In the genomic region with DNA sequence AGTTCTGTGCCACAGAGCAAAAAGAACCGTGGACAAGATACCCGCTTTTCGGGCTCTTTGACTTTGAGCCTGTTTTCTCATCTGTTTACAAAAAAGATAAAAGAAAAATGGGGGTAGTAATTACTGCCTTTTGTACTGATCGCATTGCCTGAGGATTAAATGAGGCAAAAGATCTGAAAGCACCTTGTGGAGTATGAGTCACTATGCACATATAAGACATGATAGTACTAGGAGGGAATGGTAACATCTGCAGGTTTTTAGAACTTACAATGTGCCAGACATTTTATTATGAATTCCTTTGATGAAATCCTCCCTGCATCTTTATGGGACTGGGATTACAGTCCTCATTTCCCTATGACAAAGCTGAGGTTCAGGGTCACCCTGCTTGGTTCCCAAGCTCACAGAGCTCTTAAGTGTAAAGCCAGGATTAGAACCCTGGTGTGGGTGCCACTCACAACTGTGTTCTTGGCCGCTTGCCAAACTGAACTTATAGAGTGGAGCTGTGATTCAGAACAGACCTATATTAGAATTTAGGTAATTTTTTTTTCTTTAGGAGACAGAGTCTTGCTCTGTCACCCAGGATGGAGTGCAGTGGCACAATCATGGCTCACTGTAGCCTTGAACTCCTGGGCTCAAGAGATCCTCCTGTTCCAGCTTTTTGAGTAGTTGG, we compare ENCODE assay signal across 8 cellular contexts.
A peak's percentile ranks its signal among the peaks of the same experiment; 100 is the strongest.
DNase-seq lines count a peak whose midpoint lies in the region; ATAC-seq lines count a peak whose summit lies in the region.

No MANE protein-coding gene starts in this region.

- H3K9me3 ChIP-seq in SK-N-MC (ENCODE audit: low read depth, low read length): no peaks in the 10 kb centered on the region

- no peak for ATAC-seq in HG03045 (IDR thresholded peaks at IDR 0.05; ENCODE audit: unreplicated experiment)
- ATAC-seq in HG02973 (IDR thresholded peaks at IDR 0.05; ENCODE audit: unreplicated experiment): no peak

- no peak overlapping the region for H3K9ac ChIP-seq in SK-N-MC (ENCODE audit: insufficient read length)

- peak overlapping the region; percentile 64 for H3K27ac ChIP-seq in SK-N-MC
- peak overlapping the region; percentile 87 for H3K27ac ChIP-seq in caudate nucleus (ENCODE audit: low read depth, low read length)

- peak; percentile 57 for DNase-seq in EH (ENCODE audit: low read depth)
- no peak for DNase-seq in SK-N-MC (ENCODE audit: low read depth, low spot score)
- peak in 2 of 61 donors; percentile 7 to 17 for DNase-seq in caudate nucleus (lab: John Stamatoyannopoulos, UW)
- DNase-seq in stimulated activated CD4-positive, alpha-beta T cell treated with anti-CD3 and anti-CD28 coated beads, Interleukin-15, amount 100 ng/mL, for 48 hours (ENCODE audit: low read depth in 2 of 2): peak; percentile 48 to 57
- DNase-seq in MV-4-11 (lab: John Stamatoyannopoulos, UW): no peak
- no peak for DNase-seq in HuH-7 (ENCODE audit: low spot score)

- peak overlapping the region; percentile 77 for H3K4me3 ChIP-seq in SK-N-MC

- no peaks in the 10 kb centered on the region for H3K36me3 ChIP-seq in SK-N-MC (ENCODE audit: insufficient read depth, low read length)

Comparison
In these comparisons a context has a peak if more than half of its experiments do, and no peak if none do; other contexts are left out.
1. DNase-seq: peak in EH (single experiment) and stimulated activated CD4-positive, alpha-beta T cell treated with anti-CD3 and anti-CD28 coated beads, Interleukin-15, amount 100 ng/mL, for 48 hours (2 of 2); none in SK-N-MC (single experiment), MV-4-11 (single experiment) and HuH-7 (single experiment).